In the genomic region with DNA sequence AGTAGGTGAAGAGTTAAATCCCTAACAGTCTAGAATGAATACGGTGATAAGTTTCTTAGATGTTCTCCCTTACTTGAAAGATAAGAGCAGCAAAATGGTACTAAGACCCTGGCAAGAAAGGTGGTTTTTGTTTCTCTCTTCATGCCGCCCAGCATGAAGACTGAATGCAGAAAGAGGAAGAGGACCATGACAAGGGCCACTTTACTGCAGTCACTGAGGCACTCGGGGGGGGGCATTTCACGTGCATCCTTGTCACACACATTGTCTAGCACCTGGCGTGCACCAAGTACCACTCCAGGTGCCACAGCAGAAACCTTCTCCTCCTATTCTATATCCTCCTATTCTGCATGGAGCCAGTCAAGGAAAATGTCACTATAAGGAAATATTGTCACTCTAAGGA, we compare ENCODE assay signal across 26 cellular contexts.
"Had no signal": no experiment of that assay in that cellular context is flagged by ENCODE, and none has a peak within 500 bp of the region (broad histone marks: within the 10 kb centered on the region; RNA-seq: fewer than 3 reads in every experiment).

No MANE protein-coding gene starts in this region.

- FAIRE-seq: astrocyte had no signal

- H3K4me3 Mint-ChIP-seq: activated CD4-positive, alpha-beta memory T cell treated with anti-CD3 and anti-CD28 coated beads, Interleukin-2, amount 10 ng/mL, durations not matched to agents 7 days and 5 days; activated CD4-positive, alpha-beta T cell treated with anti-CD3 and anti-CD28 coated beads for 36 hours; activated naive CD4-positive, alpha-beta T cell treated with anti-CD3 and anti-CD28 coated beads for 36 hours; activated naive CD8-positive, alpha-beta T cell; activated T-helper 17 cell treated with anti-CD3 and anti-CD28 coated beads, Interleukin-2, amount 50 U/mL, for 72 hours; brain; central memory CD8-positive, alpha-beta T cell; T-cell had no signal

- H3K36me3 ChIP-seq: WERI-Rb-1 had no signal

- H3K36me3 Mint-ChIP-seq: activated naive CD8-positive, alpha-beta T cell; brain; T-cell had no signal

- H3K27me3 Mint-ChIP-seq: activated CD4-positive, alpha-beta memory T cell treated with anti-CD3 and anti-CD28 coated beads, Interleukin-2, amount 10 ng/mL, durations not matched to agents 7 days and 5 days; activated CD4-positive, alpha-beta T cell treated with anti-CD3 and anti-CD28 coated beads for 36 hours; activated naive CD8-positive, alpha-beta T cell; activated T-helper 17 cell treated with anti-CD3 and anti-CD28 coated beads, Interleukin-2, amount 50 U/mL, for 72 hours; brain; central memory CD8-positive, alpha-beta T cell; T-cell had no signal

- ATAC-seq: activated CD4-positive, alpha-beta T cell treated with anti-CD3 and anti-CD28 coated beads for 36 hours; activated T-helper 17 cell treated with anti-CD3 and anti-CD28 coated beads, Interleukin-2, amount 50 U/mL, for 72 hours; Right ventricle myocardium inferior; T-cell had no signal

- DNase-seq: activated CD4-positive, alpha-beta memory T cell treated with anti-CD3 and anti-CD28 coated beads, Interleukin-2, amount 10 ng/mL, durations not matched to agents 7 days and 5 days; activated CD4-positive, alpha-beta T cell treated with anti-CD3 and anti-CD28 coated beads for 36 hours; activated CD4-positive, alpha-beta T cell treated with anti-CD3 and anti-CD28 coated beads, Interleukin-2, amount 50 U/mL, for 1 hour; activated gamma-delta T cell; activated naive CD4-positive, alpha-beta T cell treated with anti-CD3 and anti-CD28 coated beads for 36 hours; activated T-cell treated with anti-CD3 and anti-CD28 coated beads for 4 hours; activated T-cell treated with anti-CD3 and anti-CD28 coated beads, Interleukin-2, amount 50 U/mL, for 48 hours; amygdala; Karpas-422; MM.1S; NCI-H1048; NCI-H146; NCI-H187 treated with DMSO at 0.1 percent for 48 hours; NCI-H2107; NCI-H2171 treated with DMSO at 0.1 percent for 48 hours; NCI-H446; NCI-H524; RPMI8226; T-cell; WERI-Rb-1 had no signal

- H3K27ac Mint-ChIP-seq: activated CD4-positive, alpha-beta memory T cell treated with anti-CD3 and anti-CD28 coated beads, Interleukin-2, amount 10 ng/mL, durations not matched to agents 7 days and 5 days; activated CD4-positive, alpha-beta T cell treated with anti-CD3 and anti-CD28 coated beads for 36 hours; activated naive CD4-positive, alpha-beta T cell treated with anti-CD3 and anti-CD28 coated beads for 36 hours; activated naive CD8-positive, alpha-beta T cell; activated T-helper 17 cell treated with anti-CD3 and anti-CD28 coated beads, Interleukin-2, amount 50 U/mL, for 72 hours; T-cell had no signal

- H3K27ac ChIP-seq: WERI-Rb-1 had no signal

- H3K9me3 Mint-ChIP-seq: activated CD4-positive, alpha-beta memory T cell treated with anti-CD3 and anti-CD28 coated beads, Interleukin-2, amount 10 ng/mL, durations not matched to agents 7 days and 5 days; activated naive CD4-positive, alpha-beta T cell treated with anti-CD3 and anti-CD28 coated beads for 36 hours; activated T-helper 17 cell treated with anti-CD3 and anti-CD28 coated beads, Interleukin-2, amount 50 U/mL, for 72 hours; brain; central memory CD8-positive, alpha-beta T cell; T-cell had no signal
